1 cellular context compared by ENCODE assay signal in the genomic region with DNA sequence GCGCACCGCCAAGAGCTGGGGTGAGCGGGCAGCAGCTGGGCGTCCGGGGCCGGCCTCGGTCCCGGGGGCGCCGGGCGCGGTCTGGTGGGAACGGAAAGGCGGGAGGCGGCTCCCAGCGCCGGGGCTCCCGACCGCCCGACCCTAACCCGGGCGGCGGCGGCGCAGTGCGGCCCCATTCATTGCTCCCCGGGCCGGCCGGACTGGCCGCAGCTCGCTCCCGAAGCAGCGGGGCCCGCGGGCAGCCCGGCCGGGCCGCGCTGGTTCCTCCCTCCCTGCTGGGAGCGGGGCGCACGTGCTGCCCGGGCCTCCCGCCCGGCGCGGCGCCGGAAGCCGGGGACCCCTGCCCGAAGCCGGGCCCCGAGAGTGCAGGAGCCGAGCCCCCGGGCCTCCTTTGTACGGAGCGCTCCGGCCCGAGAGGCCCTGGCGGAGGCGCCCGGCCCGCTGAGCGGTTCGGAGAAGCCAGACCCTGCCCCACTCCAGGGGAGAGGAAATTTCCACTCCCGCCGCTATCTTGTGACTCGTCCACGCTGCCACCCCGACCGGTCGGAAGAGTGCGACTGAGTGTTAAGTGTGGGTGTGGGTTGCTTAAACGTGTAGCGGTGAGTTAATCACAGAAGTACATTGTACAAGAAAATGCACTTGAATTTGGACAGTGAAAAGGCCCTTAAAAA.
TF ChIP-seq lines count a peak whose summit lies in the region.

No MANE protein-coding gene starts in this region.

TF ChIP-seq in GM23338, 12 proteins besides CTCF, POLR2A, EP300 and RAD21 (continued from another document):
- TF ChIP-seq, protein P1, sequence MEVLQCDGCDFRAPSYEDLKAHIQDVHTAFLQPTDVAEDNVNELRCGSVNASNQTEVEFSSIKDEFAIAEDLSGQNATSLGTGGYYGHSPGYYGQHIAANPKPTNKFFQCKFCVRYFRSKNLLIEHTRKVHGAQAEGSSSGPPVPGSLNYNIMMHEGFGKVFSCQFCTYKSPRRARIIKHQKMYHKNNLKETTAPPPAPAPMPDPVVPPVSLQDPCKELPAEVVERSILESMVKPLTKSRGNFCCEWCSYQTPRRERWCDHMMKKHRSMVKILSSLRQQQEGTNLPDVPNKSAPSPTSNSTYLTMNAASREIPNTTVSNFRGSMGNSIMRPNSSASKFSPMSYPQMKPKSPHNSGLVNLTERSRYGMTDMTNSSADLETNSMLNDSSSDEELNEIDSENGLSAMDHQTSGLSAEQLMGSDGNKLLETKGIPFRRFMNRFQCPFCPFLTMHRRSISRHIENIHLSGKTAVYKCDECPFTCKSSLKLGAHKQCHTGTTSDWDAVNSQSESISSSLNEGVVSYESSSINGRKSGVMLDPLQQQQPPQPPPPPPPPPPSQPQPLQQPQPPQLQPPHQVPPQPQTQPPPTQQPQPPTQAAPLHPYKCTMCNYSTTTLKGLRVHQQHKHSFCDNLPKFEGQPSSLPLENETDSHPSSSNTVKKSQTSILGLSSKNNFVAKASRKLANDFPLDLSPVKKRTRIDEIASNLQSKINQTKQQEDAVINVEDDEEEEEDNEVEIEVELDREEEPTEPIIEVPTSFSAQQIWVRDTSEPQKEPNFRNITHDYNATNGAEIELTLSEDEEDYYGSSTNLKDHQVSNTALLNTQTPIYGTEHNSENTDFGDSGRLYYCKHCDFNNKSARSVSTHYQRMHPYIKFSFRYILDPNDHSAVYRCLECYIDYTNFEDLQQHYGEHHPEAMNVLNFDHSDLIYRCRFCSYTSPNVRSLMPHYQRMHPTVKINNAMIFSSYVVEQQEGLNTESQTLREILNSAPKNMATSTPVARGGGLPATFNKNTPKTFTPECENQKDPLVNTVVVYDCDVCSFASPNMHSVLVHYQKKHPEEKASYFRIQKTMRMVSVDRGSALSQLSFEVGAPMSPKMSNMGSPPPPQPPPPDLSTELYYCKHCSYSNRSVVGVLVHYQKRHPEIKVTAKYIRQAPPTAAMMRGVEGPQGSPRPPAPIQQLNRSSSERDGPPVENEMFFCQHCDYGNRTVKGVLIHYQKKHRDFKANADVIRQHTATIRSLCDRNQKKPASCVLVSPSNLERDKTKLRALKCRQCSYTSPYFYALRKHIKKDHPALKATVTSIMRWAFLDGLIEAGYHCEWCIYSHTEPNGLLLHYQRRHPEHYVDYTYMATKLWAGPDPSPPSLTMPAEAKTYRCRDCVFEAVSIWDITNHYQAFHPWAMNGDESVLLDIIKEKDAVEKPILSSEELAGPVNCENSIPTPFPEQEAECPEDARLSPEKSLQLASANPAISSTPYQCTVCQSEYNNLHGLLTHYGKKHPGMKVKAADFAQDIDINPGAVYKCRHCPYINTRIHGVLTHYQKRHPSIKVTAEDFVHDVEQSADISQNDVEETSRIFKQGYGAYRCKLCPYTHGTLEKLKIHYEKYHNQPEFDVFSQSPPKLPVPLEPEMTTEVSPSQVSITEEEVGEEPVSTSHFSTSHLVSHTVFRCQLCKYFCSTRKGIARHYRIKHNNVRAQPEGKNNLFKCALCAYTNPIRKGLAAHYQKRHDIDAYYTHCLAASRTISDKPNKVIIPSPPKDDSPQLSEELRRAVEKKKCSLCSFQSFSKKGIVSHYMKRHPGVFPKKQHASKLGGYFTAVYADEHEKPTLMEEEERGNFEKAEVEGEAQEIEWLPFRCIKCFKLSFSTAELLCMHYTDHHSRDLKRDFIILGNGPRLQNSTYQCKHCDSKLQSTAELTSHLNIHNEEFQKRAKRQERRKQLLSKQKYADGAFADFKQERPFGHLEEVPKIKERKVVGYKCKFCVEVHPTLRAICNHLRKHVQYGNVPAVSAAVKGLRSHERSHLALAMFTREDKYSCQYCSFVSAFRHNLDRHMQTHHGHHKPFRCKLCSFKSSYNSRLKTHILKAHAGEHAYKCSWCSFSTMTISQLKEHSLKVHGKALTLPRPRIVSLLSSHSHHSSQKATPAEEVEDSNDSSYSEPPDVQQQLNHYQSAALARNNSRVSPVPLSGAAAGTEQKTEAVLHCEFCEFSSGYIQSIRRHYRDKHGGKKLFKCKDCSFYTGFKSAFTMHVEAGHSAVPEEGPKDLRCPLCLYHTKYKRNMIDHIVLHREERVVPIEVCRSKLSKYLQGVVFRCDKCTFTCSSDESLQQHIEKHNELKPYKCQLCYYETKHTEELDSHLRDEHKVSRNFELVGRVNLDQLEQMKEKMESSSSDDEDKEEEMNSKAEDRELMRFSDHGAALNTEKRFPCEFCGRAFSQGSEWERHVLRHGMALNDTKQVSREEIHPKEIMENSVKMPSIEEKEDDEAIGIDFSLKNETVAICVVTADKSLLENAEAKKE (CRISPR knock-in tag; IDR thresholded peaks at IDR 0.05), result no peak
